8 cellular contexts compared by ENCODE assay signal in genomic region chr1:32013386-32014198, GRCh38. TPM values are rescaled to one million over a fixed set of nuclear protein-coding genes. Genes with fewer than 3 reads are reported as not detected.
A peak's percentile ranks its signal among the peaks of the same experiment; 100 is the strongest.
DNase-seq lines count a peak whose midpoint lies in the region; ATAC-seq and TF ChIP-seq lines count a peak whose summit lies in the region.

KHDRBS1 (plus strand) TSS chr1:32013868; CDS start chr1:32013996, 128 bp downstream.

- CTCF ChIA-PET in SK-N-SH (lab: Yijun Ruan, JAX) = interaction anchor here (0.6 to 2.6 kb wide), 4 partner anchors 10 to 425 kb away, joined by 3 to 6 read pairs (median 4); no protein-coding TSS in a partner anchor

- peak; percentile 70 for ATAC-seq in HG02571 (IDR thresholded peaks at IDR 0.05; ENCODE audit: unreplicated experiment)

- no peaks in the 10 kb centered on the region for H3K9me3 ChIP-seq in SK-N-SH

- H2AFZ ChIP-seq in SK-N-SH (ENCODE audit: low read depth) = peak within 1 kb of the TSS; percentile 62

- peak in 1 of 2 experiments; percentile 7; a peak in 1 of 4 replicates for TF ChIP-seq EP300 in SK-N-SH (IDR thresholded peaks at IDR 0.05; ENCODE audit: borderline replicate concordance in 1 of 2, low read depth in 1 of 2, low read length in 1 of 2)

- WGBS in SK-N-SH (ENCODE audit: low lambda C conversion rate) = 1% methylated on average over 35 of the region's 101 CpGs

- TF ChIP-seq RAD21 in SK-N-SH (IDR thresholded peaks at IDR 0.05; ENCODE audit: low read length) = no peak

- no peaks in the 10 kb centered on the region; the same call in 1 of the 2 replicates for H3K79me2 ChIP-seq in SK-N-SH (ENCODE audit: insufficient read depth)

- H3K4me3 ChIP-seq in SK-N-SH (ENCODE audit: low read depth in 2 of 2, low read length in 1 of 2) = peak within 1 kb of the TSS; percentile 80 to 99

- no peaks in the 10 kb centered on the region for H3K9me2 ChIP-seq in SK-N-SH

- DNase-seq in GM04504 (ENCODE audit: low read depth) (peak; percentile 99), NCI-H1048 (lab: John Stamatoyannopoulos, UW) (peak; percentile 99), SK-N-SH (peak; percentile 99), germinal center (ENCODE audit: low spot score) (peak; percentile 100), non-pigmented ciliary epithelial cell (ENCODE audit: low read depth) (peak; percentile 90), superior temporal gyrus (ENCODE audit: extremely low spot score) (peak; percentile 99)
- DNase-seq in activated naive CD4-positive, alpha-beta T cell treated with anti-CD3 and anti-CD28 coated beads, Interleukin-2, amount 50 U/mL, for 16 hours = peak; percentile 97

- H3K27me3 ChIP-seq in SK-N-SH (ENCODE audit: insufficient read depth) = no peaks in the 10 kb centered on the region

- H3F3A ChIP-seq in SK-N-SH (replicated peaks; ENCODE audit: insufficient read depth) = peaks cover 10% of the 10 kb centered on the region

- peak within 1 kb of the TSS; percentile 87 for H3K4me2 ChIP-seq in SK-N-SH

- peaks cover 3 to 28% of the 10 kb centered on the region in 2 experiments for H3K36me3 ChIP-seq in SK-N-SH (replicated peaks in 1 of 2; ENCODE audit: control insufficient read depth in 1 of 2, insufficient read depth in 2 of 2, low read length in 1 of 2)

- POLR2A ChIA-PET in SK-N-SH (lab: Yijun Ruan, JAX) = interaction anchor here (0.5 to 2.0 kb wide), 11 partner anchors 8 to 642 kb away, joined by 3 to 7 read pairs (median 3); partner anchors contain the start of gene TMEM39B

- TF ChIP-seq CTCF in SK-N-SH (IDR thresholded peaks at IDR 0.05) = no peak

- peak within 1 kb of the TSS; percentile 100 for H3K9ac ChIP-seq in SK-N-SH

- H4K20me1 ChIP-seq in SK-N-SH (ENCODE audit: insufficient read depth) = peaks cover 45% of the 10 kb centered on the region

- H3K27ac ChIP-seq in SK-N-SH (ENCODE audit: low read depth in 2 of 2, low read length in 1 of 2) = peak within 1 kb of the TSS; percentile 94 to 96

- H3K4me1 ChIP-seq in SK-N-SH (ENCODE audit: control insufficient read depth in 1 of 2, insufficient read depth in 2 of 2, low read depth in 1 of 2, low read length in 1 of 2) = peaks cover under 1 to 13% of the 10 kb centered on the region in 2 experiments

TF ChIP-seq in SK-N-SH, 30 proteins besides CTCF, POLR2A, EP300 and RAD21:
- TF ChIP-seq MAX (IDR thresholded peaks at IDR 0.05; ENCODE audit: low read depth) (peak; percentile 97), USF2 (IDR thresholded peaks at IDR 0.05; ENCODE audit: borderline replicate concordance, low read depth, low read length) (peak; percentile 88), TCF12 (IDR thresholded peaks at IDR 0.05) (no peak), POLR2AphosphoS5 (IDR thresholded peaks at IDR 0.05; ENCODE audit: low read depth, low read length) (peak; percentile 88), SMC3 (IDR thresholded peaks at IDR 0.05; ENCODE audit: low read depth, low read length) (no peak), CHD2 (IDR thresholded peaks at IDR 0.05; ENCODE audit: low read length, partially characterized antibody) (peak; percentile 77), USF1 (IDR thresholded peaks at IDR 0.05; ENCODE audit: borderline replicate concordance, low read depth) (peak; percentile 91), GABPA (IDR thresholded peaks at IDR 0.05; ENCODE audit: low read depth) (peak; percentile 67), RCOR1 (IDR thresholded peaks at IDR 0.05; ENCODE audit: low read length) (peak; percentile 43; the same call in 1 of the 2 replicates), YY1 (IDR thresholded peaks at IDR 0.05; ENCODE audit: low read depth) (no peak), PBX3 (IDR thresholded peaks at IDR 0.05) (0 out of 2 replicates have a peak, but pooled peaks have one; percentile 2), NRF1 (IDR thresholded peaks at IDR 0.05; ENCODE audit: low read depth, low read length) (peak; percentile 100), TAF1 (IDR thresholded peaks at IDR 0.05; ENCODE audit: borderline replicate concordance, low read depth, low read length) (peak; percentile 97), RFX5 (IDR thresholded peaks at IDR 0.05; ENCODE audit: low read length) (peak; percentile 15; the same call in 1 of the 2 replicates), MXI1 (IDR thresholded peaks at IDR 0.05; ENCODE audit: low read depth, low read length) (peak; percentile 96), FOSL2 (IDR thresholded peaks at IDR 0.05; ENCODE audit: borderline replicate concordance, low read depth) (no peak), SIN3A (IDR thresholded peaks at IDR 0.05; ENCODE audit: borderline replicate concordance, low read depth, low read length) (peak; percentile 91; the same call in 1 of the 2 replicates)

RNA-seq across cellular contexts. Expression of gene KHDRBS1, which starts in this region (rescaled TPM):
- polyA plus RNA-seq in SK-N-SH (2012; rRNA removed) = 37.7 and 52.8 TPM in 2 replicates
- 64.8 and 67.8 TPM in 2 replicates for polyA plus RNA-seq in SK-N-SH (2012; cell fraction: cytosol; rRNA removed)
- polyA plus RNA-seq in SK-N-SH (2012; cell fraction: nucleus; rRNA removed) = 52.7 and 57.2 TPM in 2 replicates

Comparison
In these comparisons a context has a peak if more than half of its experiments do, and no peak if none do; other contexts are left out.
1. Peak in every context shown above with its lines: DNase-seq, ATAC-seq, H3K4me3 ChIP-seq and H3K27ac ChIP-seq.